Comparison of ENCODE assay signal across 1 cellular context in genomic region chr12:92899388-92900001, GRCh38.
A peak's percentile ranks its signal among the peaks of the same experiment; 100 is the strongest.
TF ChIP-seq lines count a peak whose summit lies in the region.

No MANE protein-coding gene starts in this region.

TF ChIP-seq in HepG2, 621 proteins besides CTCF, POLR2A, EP300 and RAD21 (continues in another document):
- TF ChIP-seq TOE1 (CRISPR knock-in tag; IDR thresholded peaks at IDR 0.05) (no peak), KAT8 (CRISPR knock-in tag; IDR thresholded peaks at IDR 0.05) (0 out of 2 replicates have a peak, but pooled peaks have one; percentile 29), SAP130 (CRISPR knock-in tag; IDR thresholded peaks at IDR 0.05; ENCODE audit: low read depth) (peak; percentile 47; the same call in 1 of the 2 replicates), MAFF (IDR thresholded peaks at IDR 0.05; ENCODE audit: low read depth, low read length) (peak; percentile 68), ZNF746 (CRISPR knock-in tag; IDR thresholded peaks at IDR 0.05) (no peak), GABPA (IDR thresholded peaks at IDR 0.05; ENCODE audit: low read depth, low read length) (no peak), GABPA (CRISPR knock-in tag; IDR thresholded peaks at IDR 0.05; ENCODE audit: low read depth) (0 out of 2 replicates have a peak, but pooled peaks have one; percentile 25), CEBPB (IDR thresholded peaks at IDR 0.05; ENCODE audit: borderline replicate concordance, low read depth, low read length) (peak; percentile 77), ZNF552 (CRISPR knock-in tag; IDR thresholded peaks at IDR 0.05; ENCODE audit: borderline replicate concordance) (no peak), MED8 (CRISPR knock-in tag; IDR thresholded peaks at IDR 0.05; ENCODE audit: insufficient replicate concordance) (no peak), CEBPG (CRISPR knock-in tag; IDR thresholded peaks at IDR 0.05) (peak; percentile 70), ATF3 (CRISPR knock-in tag; IDR thresholded peaks at IDR 0.05) (peak; percentile 53; the same call in 1 of the 2 replicates), ELF1 (CRISPR knock-in tag; IDR thresholded peaks at IDR 0.05) (0 out of 2 replicates have a peak, but pooled peaks have one; percentile 10), JUNB (CRISPR knock-in tag; IDR thresholded peaks at IDR 0.05; ENCODE audit: borderline replicate concordance) (no peak), FOSL2 (CRISPR knock-in tag; IDR thresholded peaks at IDR 0.05) (peak; percentile 89), KLF15 (CRISPR knock-in tag; IDR thresholded peaks at IDR 0.05; ENCODE audit: borderline replicate concordance) (no peak), ZNF644 (CRISPR knock-in tag; IDR thresholded peaks at IDR 0.05; ENCODE audit: low read depth) (peak; percentile 11; the same call in 1 of the 2 replicates), MAFK (conservative IDR thresholded peaks at IDR 0.05 in 1 of 2, IDR thresholded peaks at IDR 0.05 in 1 of 2; ENCODE audit: low read length in 2 of 2) (peak; percentile 43 to 44; a peak in 2 of 4 replicates), CREBL2 (CRISPR knock-in tag; IDR thresholded peaks at IDR 0.05; ENCODE audit: borderline replicate concordance) (no peak), ZNF614 (CRISPR knock-in tag; IDR thresholded peaks at IDR 0.05; ENCODE audit: borderline replicate concordance) (0 out of 2 replicates have a peak, but pooled peaks have one; percentile 18), ATF2 (CRISPR knock-in tag; IDR thresholded peaks at IDR 0.05) (0 out of 2 replicates have a peak, but pooled peaks have one; percentile 35), HOXA7 (CRISPR knock-in tag; IDR thresholded peaks at IDR 0.05) (no peak), ARNTL (CRISPR knock-in tag; IDR thresholded peaks at IDR 0.05) (no peak), YEATS2 (CRISPR knock-in tag; IDR thresholded peaks at IDR 0.05; ENCODE audit: borderline replicate concordance) (no peak), ZBTB26 (CRISPR knock-in tag; IDR thresholded peaks at IDR 0.05; ENCODE audit: borderline replicate concordance) (peak; percentile 95), JUN (CRISPR knock-in tag; IDR thresholded peaks at IDR 0.05) (0 out of 2 replicates have a peak, but pooled peaks have one; percentile 41), ZMYM2 (CRISPR knock-in tag; IDR thresholded peaks at IDR 0.05) (0 out of 2 replicates have a peak, but pooled peaks have one; percentile 21), TRIM24 (CRISPR knock-in tag; IDR thresholded peaks at IDR 0.05) (no peak), TEAD3 (CRISPR knock-in tag; optimal IDR thresholded peaks at IDR 0.05; ENCODE audit: borderline replicate concordance) (peak; percentile 83), NFAT5 (CRISPR knock-in tag; IDR thresholded peaks at IDR 0.05) (no peak), LCORL (IDR thresholded peaks at IDR 0.05) (no peak), LCORL (CRISPR knock-in tag; IDR thresholded peaks at IDR 0.05) (peak; percentile 34; the same call in 1 of the 2 replicates)
- TF ChIP-seq, protein P1, sequence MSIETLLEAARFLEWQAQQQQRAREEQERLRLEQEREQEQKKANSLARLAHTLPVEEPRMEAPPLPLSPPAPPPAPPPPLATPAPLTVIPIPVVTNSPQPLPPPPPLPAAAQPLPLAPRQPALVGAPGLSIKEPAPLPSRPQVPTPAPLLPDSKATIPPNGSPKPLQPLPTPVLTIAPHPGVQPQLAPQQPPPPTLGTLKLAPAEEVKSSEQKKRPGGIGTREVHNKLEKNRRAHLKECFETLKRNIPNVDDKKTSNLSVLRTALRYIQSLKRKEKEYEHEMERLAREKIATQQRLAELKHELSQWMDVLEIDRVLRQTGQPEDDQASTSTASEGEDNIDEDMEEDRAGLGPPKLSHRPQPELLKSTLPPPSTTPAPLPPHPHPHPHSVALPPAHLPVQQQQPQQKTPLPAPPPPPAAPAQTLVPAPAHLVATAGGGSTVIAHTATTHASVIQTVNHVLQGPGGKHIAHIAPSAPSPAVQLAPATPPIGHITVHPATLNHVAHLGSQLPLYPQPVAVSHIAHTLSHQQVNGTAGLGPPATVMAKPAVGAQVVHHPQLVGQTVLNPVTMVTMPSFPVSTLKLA (IDR thresholded peaks at IDR 0.05), result no peak
- TF ChIP-seq, protein P2, sequence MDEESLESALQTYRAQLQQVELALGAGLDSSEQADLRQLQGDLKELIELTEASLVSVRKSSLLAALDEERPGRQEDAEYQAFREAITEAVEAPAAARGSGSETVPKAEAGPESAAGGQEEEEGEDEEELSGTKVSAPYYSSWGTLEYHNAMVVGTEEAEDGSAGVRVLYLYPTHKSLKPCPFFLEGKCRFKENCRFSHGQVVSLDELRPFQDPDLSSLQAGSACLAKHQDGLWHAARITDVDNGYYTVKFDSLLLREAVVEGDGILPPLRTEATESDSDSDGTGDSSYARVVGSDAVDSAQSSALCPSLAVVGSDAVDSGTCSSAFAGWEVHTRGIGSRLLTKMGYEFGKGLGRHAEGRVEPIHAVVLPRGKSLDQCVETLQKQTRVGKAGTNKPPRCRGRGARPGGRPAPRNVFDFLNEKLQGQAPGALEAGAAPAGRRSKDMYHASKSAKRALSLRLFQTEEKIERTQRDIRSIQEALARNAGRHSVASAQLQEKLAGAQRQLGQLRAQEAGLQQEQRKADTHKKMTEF (CRISPR knock-in tag; IDR thresholded peaks at IDR 0.05), result peak; percentile 17; the same call in 1 of the 2 replicates
- TF ChIP-seq, protein P3, sequence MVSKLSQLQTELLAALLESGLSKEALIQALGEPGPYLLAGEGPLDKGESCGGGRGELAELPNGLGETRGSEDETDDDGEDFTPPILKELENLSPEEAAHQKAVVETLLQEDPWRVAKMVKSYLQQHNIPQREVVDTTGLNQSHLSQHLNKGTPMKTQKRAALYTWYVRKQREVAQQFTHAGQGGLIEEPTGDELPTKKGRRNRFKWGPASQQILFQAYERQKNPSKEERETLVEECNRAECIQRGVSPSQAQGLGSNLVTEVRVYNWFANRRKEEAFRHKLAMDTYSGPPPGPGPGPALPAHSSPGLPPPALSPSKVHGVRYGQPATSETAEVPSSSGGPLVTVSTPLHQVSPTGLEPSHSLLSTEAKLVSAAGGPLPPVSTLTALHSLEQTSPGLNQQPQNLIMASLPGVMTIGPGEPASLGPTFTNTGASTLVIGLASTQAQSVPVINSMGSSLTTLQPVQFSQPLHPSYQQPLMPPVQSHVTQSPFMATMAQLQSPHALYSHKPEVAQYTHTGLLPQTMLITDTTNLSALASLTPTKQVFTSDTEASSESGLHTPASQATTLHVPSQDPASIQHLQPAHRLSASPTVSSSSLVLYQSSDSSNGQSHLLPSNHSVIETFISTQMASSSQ (IDR thresholded peaks at IDR 0.05; ENCODE audit: low read depth), result no peak
- TF ChIP-seq, protein P3 (CRISPR knock-in tag; IDR thresholded peaks at IDR 0.05; ENCODE audit: borderline replicate concordance), result no peak
- TF ChIP-seq, protein P4, sequence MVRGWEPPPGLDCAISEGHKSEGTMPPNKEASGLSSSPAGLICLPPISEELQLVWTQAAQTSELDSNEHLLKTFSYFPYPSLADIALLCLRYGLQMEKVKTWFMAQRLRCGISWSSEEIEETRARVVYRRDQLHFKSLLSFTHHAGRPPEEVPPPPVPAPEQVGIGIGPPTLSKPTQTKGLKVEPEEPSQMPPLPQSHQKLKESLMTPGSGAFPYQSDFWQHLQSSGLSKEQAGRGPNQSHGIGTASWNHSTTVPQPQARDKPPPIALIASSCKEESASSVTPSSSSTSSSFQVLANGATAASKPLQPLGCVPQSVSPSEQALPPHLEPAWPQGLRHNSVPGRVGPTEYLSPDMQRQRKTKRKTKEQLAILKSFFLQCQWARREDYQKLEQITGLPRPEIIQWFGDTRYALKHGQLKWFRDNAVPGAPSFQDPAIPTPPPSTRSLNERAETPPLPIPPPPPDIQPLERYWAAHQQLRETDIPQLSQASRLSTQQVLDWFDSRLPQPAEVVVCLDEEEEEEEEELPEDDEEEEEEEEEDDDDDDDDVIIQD (CRISPR knock-in tag; IDR thresholded peaks at IDR 0.05; ENCODE audit: low read depth), result no peak
- TF ChIP-seq, protein P5, sequence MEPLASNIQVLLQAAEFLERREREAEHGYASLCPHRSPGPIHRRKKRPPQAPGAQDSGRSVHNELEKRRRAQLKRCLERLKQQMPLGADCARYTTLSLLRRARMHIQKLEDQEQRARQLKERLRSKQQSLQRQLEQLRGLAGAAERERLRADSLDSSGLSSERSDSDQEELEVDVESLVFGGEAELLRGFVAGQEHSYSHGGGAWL (CRISPR knock-in tag; IDR thresholded peaks at IDR 0.05), result no peak
- TF ChIP-seq, protein P6, sequence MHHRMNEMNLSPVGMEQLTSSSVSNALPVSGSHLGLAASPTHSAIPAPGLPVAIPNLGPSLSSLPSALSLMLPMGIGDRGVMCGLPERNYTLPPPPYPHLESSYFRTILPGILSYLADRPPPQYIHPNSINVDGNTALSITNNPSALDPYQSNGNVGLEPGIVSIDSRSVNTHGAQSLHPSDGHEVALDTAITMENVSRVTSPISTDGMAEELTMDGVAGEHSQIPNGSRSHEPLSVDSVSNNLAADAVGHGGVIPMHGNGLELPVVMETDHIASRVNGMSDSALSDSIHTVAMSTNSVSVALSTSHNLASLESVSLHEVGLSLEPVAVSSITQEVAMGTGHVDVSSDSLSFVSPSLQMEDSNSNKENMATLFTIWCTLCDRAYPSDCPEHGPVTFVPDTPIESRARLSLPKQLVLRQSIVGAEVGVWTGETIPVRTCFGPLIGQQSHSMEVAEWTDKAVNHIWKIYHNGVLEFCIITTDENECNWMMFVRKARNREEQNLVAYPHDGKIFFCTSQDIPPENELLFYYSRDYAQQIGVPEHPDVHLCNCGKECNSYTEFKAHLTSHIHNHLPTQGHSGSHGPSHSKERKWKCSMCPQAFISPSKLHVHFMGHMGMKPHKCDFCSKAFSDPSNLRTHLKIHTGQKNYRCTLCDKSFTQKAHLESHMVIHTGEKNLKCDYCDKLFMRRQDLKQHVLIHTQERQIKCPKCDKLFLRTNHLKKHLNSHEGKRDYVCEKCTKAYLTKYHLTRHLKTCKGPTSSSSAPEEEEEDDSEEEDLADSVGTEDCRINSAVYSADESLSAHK (CRISPR knock-in tag; IDR thresholded peaks at IDR 0.05; ENCODE audit: borderline replicate concordance), result no peak
